Comparison of ENCODE assay signal across 7 cellular contexts in genomic region chr3:50336452-50337174, GRCh38. TPM values are rescaled to one million over a fixed set of nuclear protein-coding genes. Genes with fewer than 3 reads are reported as not detected.
A peak's percentile ranks its signal among the peaks of the same experiment; 100 is the strongest.
DNase-seq lines count a peak whose midpoint lies in the region; ATAC-seq and TF ChIP-seq lines count a peak whose summit lies in the region.

No MANE protein-coding gene starts in this region.

- peak overlapping the region; percentile 88 for H3K14ac ChIP-seq in H9 (ENCODE audit: insufficient read depth, low read length)

- peak overlapping the region; percentile 22 to 99 (median 97); a peak in 5 of 7 replicates for H3K27ac Mint-ChIP-seq in H9

- no peak overlapping the region for H4K8ac ChIP-seq in H9 (replicated peaks; ENCODE audit: insufficient read length, low read depth, low read length)

- H3K4me1 ChIP-seq in H9 (ENCODE audit: insufficient read depth, low read length) (no peaks in the 10 kb centered on the region; the same call in 1 of the 2 replicates), muscle layer of colon (ENCODE audit: insufficient read depth, low read length) (peaks cover 49% of the 10 kb centered on the region)

- no peaks in the 10 kb centered on the region for H3K79me1 ChIP-seq in H9 (ENCODE audit: insufficient read depth, low read depth, low read length, poor library complexity, severe bottlenecking)

- no peak overlapping the region for H2BK5ac ChIP-seq in H9 (ENCODE audit: insufficient read length, low read length)

- peak; percentile 2 for ATAC-seq in GM18517 (IDR thresholded peaks at IDR 0.05; ENCODE audit: unreplicated experiment)

- no peak overlapping the region for H3K56ac ChIP-seq in H9 (ENCODE audit: insufficient read length, low read depth, low read length)

- no peaks in the 10 kb centered on the region for H4K20me1 ChIP-seq in H9 (ENCODE audit: control insufficient read depth, insufficient read depth, insufficient read length)

- no CpG with 5 or more reads among the region's 31 CpGs for WGBS in H9 (ENCODE audit: extremely low coverage, insufficient read length, low lambda C conversion rate)

- no peak overlapping the region for H2AFZ ChIP-seq in H9 (ENCODE audit: low read length)

- peaks cover 29 to 44% of the 10 kb centered on the region in 2 experiments for H3K4me1 Mint-ChIP-seq in H9

- DNase-seq in H9 (no peak), NB4 (ENCODE audit: low read depth) (no peak), NCI-H1105 (lab: John Stamatoyannopoulos, UW) (no peak), G401 (ENCODE audit: low spot score) (no peak)

- H2AK5ac ChIP-seq in H9 (ENCODE audit: insufficient read length, low read length), result no peak overlapping the region

- peak overlapping the region; percentile 69 for H3K4me2 ChIP-seq in H9 (ENCODE audit: insufficient read depth, insufficient read length, low read length)

- no peak overlapping the region for H3K23ac ChIP-seq in H9 (ENCODE audit: insufficient read length, low read depth, low read length)

- H3K79me2 ChIP-seq in H9 (ENCODE audit: insufficient read depth, low read length), result peaks cover 5% of the 10 kb centered on the region; the same call in 1 of the 2 replicates

- no peak overlapping the region for H2BK20ac ChIP-seq in H9 (ENCODE audit: low read depth, low read length, poor library complexity, severe bottlenecking)

- peaks cover 0 to 23% (median 22%) of the 10 kb centered on the region in 3 experiments for H3K36me3 Mint-ChIP-seq in H9 (ENCODE audit: insufficient read depth in 1 of 3, low read depth in 3 of 3)

- H4K5ac ChIP-seq in H9 (ENCODE audit: insufficient read length, low read depth, low read length), result no peak overlapping the region

- H3K18ac ChIP-seq in H9 (ENCODE audit: insufficient read length, low read depth, low read length), result peak overlapping the region; percentile 28

- no peak overlapping the region for H3K4ac ChIP-seq in H9 (ENCODE audit: low read depth, low read length)

- peaks cover 36% of the 10 kb centered on the region for H3K27me3 Mint-ChIP-seq in H9 (ENCODE audit: low read depth)

- H3K36me3 ChIP-seq in muscle layer of colon (ENCODE audit: insufficient read depth, low read length), result peaks cover 17% of the 10 kb centered on the region

- no peak for TF ChIP-seq POLR2A in NB4 (IDR thresholded peaks at IDR 0.05; ENCODE audit: extremely low read depth, insufficient read length)

- H2BK120ac ChIP-seq in H9 (ENCODE audit: low read depth, low read length, poor library complexity, severe bottlenecking), result no peak overlapping the region

- no peak overlapping the region for H4K91ac ChIP-seq in H9 (ENCODE audit: insufficient read length, low read depth, low read length)

- H3K23me2 ChIP-seq in H9 (ENCODE audit: insufficient read length, low read depth, low read length, poor library complexity, severe bottlenecking), result peaks cover 24% of the 10 kb centered on the region

- no peak overlapping the region for H2BK15ac ChIP-seq in H9 (ENCODE audit: low read depth, low read length)

- in situ Hi-C loops in G401 (cut with HindIII; ENCODE audit: low sequenced_read_pairs), result no loop called here

- H3K27ac ChIP-seq in H9 (ENCODE audit: insufficient read length, low read depth, low read length) (no peak overlapping the region), cingulate gyrus (ENCODE audit: low read depth, low read length) (peak overlapping the region; percentile 98), muscle layer of colon (ENCODE audit: low read depth, low read length) (peak overlapping the region; percentile 91)

- H3K9me3 Mint-ChIP-seq in H9, result no peaks in the 10 kb centered on the region; a peak in 1 of 5 replicates

- no peak for TF ChIP-seq CTCF in H9 (conservative IDR thresholded peaks at IDR 0.05)
- TF ChIP-seq CTCF in NB4 (IDR thresholded peaks at IDR 0.05; ENCODE audit: low read depth, low read length), result no peak

- H3K4me3 ChIP-seq in NB4 (ENCODE audit: low read depth, low read length) (peak overlapping the region; percentile 95), muscle layer of colon (ENCODE audit: low read depth in 1 of 2, low read length in 2 of 2) (peak overlapping the region; percentile 76 to 81)

- peak overlapping the region; percentile 87 to 92 for H3K4me3 Mint-ChIP-seq in H9

- no peaks in the 10 kb centered on the region for H3K9me3 ChIP-seq in H9 (ENCODE audit: control insufficient read depth, low read depth, low read length)
- H3K9me3 ChIP-seq in muscle layer of colon (ENCODE audit: low read length), result no peaks in the 10 kb centered on the region

- H3K27me3 ChIP-seq in H9 (ENCODE audit: insufficient read depth, low read length) (peaks cover 13% of the 10 kb centered on the region; the same call in 1 of the 2 replicates), muscle layer of colon (ENCODE audit: control insufficient read depth in 1 of 2, insufficient read depth in 2 of 2, low read length in 2 of 2) (no peaks in the 10 kb centered on the region)

- H3K9ac ChIP-seq in H9 (ENCODE audit: extremely low read depth, insufficient read length, low read length) (peak overlapping the region; percentile 54), muscle layer of colon (ENCODE audit: low read length) (peak overlapping the region; percentile 74)

- no peak overlapping the region for H3T11ph ChIP-seq in H9 (ENCODE audit: low read length)

- H2BK12ac ChIP-seq in H9 (ENCODE audit: insufficient read length, low read depth, low read length), result no peak overlapping the region

RNA-seq across cellular contexts. Expression of gene RASSF1, which starts 4.0 kb away (rescaled TPM):
- total RNA-seq in H9 (2021), result 15.1 and 15.8 TPM in 2 replicates
- 23.2 and 31.8 TPM in 2 replicates for total RNA-seq in G401 (2014; rRNA removed; shearing (Covaris generic))

RNA-seq across cellular contexts. Expression of gene TUSC2, which starts 8.6 kb away (rescaled TPM):
- total RNA-seq in H9 (2021), result 33.5 and 35.5 TPM in 2 replicates
- 45.0 and 45.4 TPM in 2 replicates for total RNA-seq in G401 (2014; rRNA removed; shearing (Covaris generic))

RNA-seq across cellular contexts. Expression of gene ZMYND10, which starts 8.9 kb away (rescaled TPM):
- 0.61 and 1.4 TPM in 2 replicates for total RNA-seq in H9 (2021)
- total RNA-seq in G401 (2014; rRNA removed; shearing (Covaris generic)), result 10.1 TPM in 1 of 2 replicates, not detected in the other

RNA-seq across cellular contexts. Expression of gene NPRL2, which starts 14.0 kb away (rescaled TPM):
- 23.0 and 23.4 TPM in 2 replicates for total RNA-seq in H9 (2021)
- total RNA-seq in G401 (2014; rRNA removed; shearing (Covaris generic)), result 26.7 and 27.3 TPM in 2 replicates

RNA-seq across cellular contexts. Expression of gene CYB561D2, which starts 14.0 kb away (rescaled TPM):
- total RNA-seq in H9 (2021), result 16.8 and 19.0 TPM in 2 replicates
- 18.3 and 31.4 TPM in 2 replicates for total RNA-seq in G401 (2014; rRNA removed; shearing (Covaris generic))
